Comparison of ENCODE assay signal across 9 cellular contexts in the genomic region with DNA sequence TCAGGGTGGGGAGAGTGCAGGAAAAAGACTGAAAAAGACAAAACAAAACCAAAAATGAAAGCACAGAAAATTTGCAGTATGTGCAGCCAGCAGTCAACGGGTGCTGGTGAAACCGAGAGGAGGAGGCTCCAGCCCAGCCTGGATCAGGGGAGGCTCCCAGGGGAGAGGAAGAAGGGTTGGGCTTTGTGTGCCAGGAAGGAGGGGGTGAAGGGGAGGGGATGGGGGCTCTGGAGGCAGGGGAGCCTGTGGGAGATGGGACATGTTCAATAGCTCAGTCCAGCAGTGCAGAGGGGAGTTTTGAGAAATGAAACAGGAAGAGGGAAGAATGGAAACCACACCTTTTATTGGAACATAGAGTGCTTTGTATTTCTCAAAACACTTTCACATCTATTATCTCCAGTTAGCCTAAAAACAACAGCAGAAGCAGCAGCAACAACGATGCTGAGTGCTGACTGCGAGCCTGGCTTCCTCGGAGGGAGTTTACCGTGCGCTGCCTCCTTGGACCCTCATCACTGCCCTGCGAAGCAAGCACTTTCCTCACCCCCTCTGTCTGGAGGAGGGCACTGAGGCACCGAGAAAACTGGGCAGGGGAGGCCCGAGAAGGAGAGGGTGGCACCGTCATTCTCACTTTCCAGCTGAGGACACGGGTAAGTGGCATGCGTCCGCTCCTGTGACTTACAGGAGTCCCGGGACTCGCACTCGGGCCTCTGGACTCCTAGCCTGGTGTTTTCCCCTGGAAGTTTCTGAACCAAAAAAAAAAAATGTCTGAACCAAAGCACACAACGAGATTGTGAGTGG.
A peak's percentile ranks its signal among the peaks of the same experiment; 100 is the strongest.
DNase-seq lines count a peak whose midpoint lies in the region; ATAC-seq and TF ChIP-seq lines count a peak whose summit lies in the region.
"Had no signal": no experiment of that assay in that cellular context is flagged by ENCODE, and none has a peak within 500 bp of the region (broad histone marks: within the 10 kb centered on the region; RNA-seq: fewer than 3 reads in every experiment).

No MANE protein-coding gene starts in this region.

- WGBS in transverse colon (ENCODE audit: low coverage in 1 of 2), 2 donors, result 20 to 41% methylated on average over 1 to 17 of the region's 18 CpGs

- ATAC-seq in HG03565 (IDR thresholded peaks at IDR 0.05; ENCODE audit: unreplicated experiment), result peak; percentile 41

- TF ChIP-seq CTCF in GM12875 (IDR thresholded peaks at IDR 0.05; ENCODE audit: borderline replicate concordance, insufficient read depth, low read depth, low read length) (no peak), GM20000 (IDR thresholded peaks at IDR 0.05; ENCODE audit: extremely low read depth, missing control alignments) (no peak), transverse colon (IDR thresholded peaks at IDR 0.05) (no peak)

- peak; percentile 36 for TF ChIP-seq POLR2A in transverse colon (IDR thresholded peaks at IDR 0.05)

- DNase-seq in GM20000 (ENCODE audit: low spot score), result peak; percentile 69
- peak; percentile 54 for DNase-seq in activated T-cell treated with anti-CD3 and anti-CD28 coated beads, Interleukin-2, amount 50 U/mL, for 24 hours
- DNase-seq in immature natural killer cell, result no peak
- peak; percentile 42 for DNase-seq in transverse colon
- DNase-seq in NCI-H1105 (lab: John Stamatoyannopoulos, UW), result no peak
- DNase-seq in AML-193 (lab: John Stamatoyannopoulos, UW), result no peak

- H3K36me3 Mint-ChIP-seq in activated T-cell treated with anti-CD3 and anti-CD28 coated beads, Interleukin-2, amount 50 U/mL, for 24 hours (ENCODE audit: low read depth), result peaks cover 33% of the 10 kb centered on the region
- H3K36me3 Mint-ChIP-seq in immature natural killer cell, result peaks cover 2 to 36% (median 21%) of the 10 kb centered on the region in 3 donors

- no peaks in the 10 kb centered on the region for H3K9me3 Mint-ChIP-seq in activated T-cell treated with anti-CD3 and anti-CD28 coated beads, Interleukin-2, amount 50 U/mL, for 24 hours
- no peaks in the 10 kb centered on the region for H3K9me3 Mint-ChIP-seq in immature natural killer cell
- H3K9me3 Mint-ChIP-seq: neural crest cell had no signal

- peak overlapping the region; percentile 49 to 64 (median 52) for H3K27ac ChIP-seq in transverse colon

- H3K4me1 ChIP-seq in transverse colon, result peaks cover 2 to 20% (median 9%) of the 10 kb centered on the region in 4 donors

- peak overlapping the region; percentile 43 for H3K4me3 Mint-ChIP-seq in activated T-cell treated with anti-CD3 and anti-CD28 coated beads, Interleukin-2, amount 50 U/mL, for 24 hours
- peak overlapping the region in 4 of 5 donors; percentile 41 to 66 (median 56) for H3K4me3 Mint-ChIP-seq in immature natural killer cell
- H3K4me3 Mint-ChIP-seq: neural crest cell had no signal

- intact Hi-C loops in transverse colon (cut with DNase I; ENCODE audit: low total_unique reads), result no loop called here

- no peaks in the 10 kb centered on the region for H3K36me3 ChIP-seq in transverse colon

- no peaks in the 10 kb centered on the region for H3K9me3 ChIP-seq in transverse colon

- no peaks in the 10 kb centered on the region for H3K27me3 ChIP-seq in transverse colon

- no peak for TF ChIP-seq EP300 in transverse colon (IDR thresholded peaks at IDR 0.05; ENCODE audit: low read depth)

- H3K27ac Mint-ChIP-seq in activated T-cell treated with anti-CD3 and anti-CD28 coated beads, Interleukin-2, amount 50 U/mL, for 24 hours, result peak overlapping the region; percentile 87
- H3K27ac Mint-ChIP-seq in immature natural killer cell, result peak overlapping the region; percentile 77 to 91 (median 84)

- H3K4me1 Mint-ChIP-seq in activated T-cell treated with anti-CD3 and anti-CD28 coated beads, Interleukin-2, amount 50 U/mL, for 24 hours (ENCODE audit: low read depth), result peaks cover 24% of the 10 kb centered on the region
- peaks cover 18 to 20% of the 10 kb centered on the region in 2 donors for H3K4me1 Mint-ChIP-seq in immature natural killer cell

- no peaks in the 10 kb centered on the region for H3K27me3 Mint-ChIP-seq in activated T-cell treated with anti-CD3 and anti-CD28 coated beads, Interleukin-2, amount 50 U/mL, for 24 hours
- peaks cover 0 to 6% (median 0%) of the 10 kb centered on the region in 3 donors for H3K27me3 Mint-ChIP-seq in immature natural killer cell (ENCODE audit: low read depth in 3 of 3)

- in situ Hi-C loops in transverse colon (cut with MboI; ENCODE audit: low pct_ligation_motif_present in 1 of 4, low pct_unique_long_range_greater_than_20kb in 1 of 4, low sequenced_read_pairs in 3 of 4), result no loop called here

- peak overlapping the region; percentile 37 for H3K4me3 ChIP-seq in GM12875 (ENCODE audit: low read depth, low read length)
- H3K4me3 ChIP-seq in transverse colon, result peak overlapping the region in 3 of 4 donors; percentile 8 to 40 (median 15)

Comparison
In these comparisons a context has a peak if more than half of its experiments do, and no peak if none do; other contexts are left out.
1. DNase-seq: peak in GM20000 (single experiment), activated T-cell treated with anti-CD3 and anti-CD28 coated beads, Interleukin-2, amount 50 U/mL, for 24 hours (single experiment) and transverse colon (single experiment); none in immature natural killer cell (0 of 3), NCI-H1105 (single experiment) and AML-193 (0 of 2).